ENCODE assay signal across 8 cellular contexts in the genomic region with DNA sequence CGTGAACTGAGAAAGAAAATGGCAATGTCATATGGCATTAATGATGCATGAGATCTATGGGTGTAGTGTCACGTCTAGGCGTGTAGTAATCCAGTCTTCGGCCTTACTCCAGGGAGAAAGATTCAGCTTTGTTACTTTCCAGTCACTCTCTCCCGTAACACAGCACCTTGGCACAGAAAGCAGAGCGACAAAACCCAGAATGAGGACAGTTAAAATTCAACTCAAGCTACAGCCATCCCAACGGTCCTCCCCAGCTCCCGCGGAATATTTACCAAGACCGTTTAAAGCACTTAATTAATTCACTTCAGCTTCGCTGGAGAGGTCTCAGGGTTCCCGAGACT. TPM values are rescaled to one million over a fixed set of nuclear protein-coding genes. Genes with fewer than 3 reads are reported as not detected.
DNase-seq lines count a peak whose midpoint lies in the region; ATAC-seq and TF ChIP-seq lines count a peak whose summit lies in the region.

No MANE protein-coding gene starts in this region.

- H3K27me3 ChIP-seq in DOHH2 (ENCODE audit: control insufficient read depth, low read length) (no peaks in the 10 kb centered on the region), psoas muscle (ENCODE audit: insufficient read depth in 3 of 3, low read length in 2 of 3) (no peaks in the 10 kb centered on the region)

- DNase-seq in fibroblast of villous mesenchyme (ENCODE audit: low read depth) (no peak), psoas muscle (no peak), SIG-M5 (lab: John Stamatoyannopoulos, UW) (no peak), germinal center (ENCODE audit: low spot score) (no peak)

- TF ChIP-seq CTCF in DOHH2 (IDR thresholded peaks at IDR 0.05; ENCODE audit: low read depth, low read length, poor library complexity, severe bottlenecking): no peak
- no peak for TF ChIP-seq CTCF in WI38 (IDR thresholded peaks at IDR 0.05; ENCODE audit: low read depth, low read length)
- TF ChIP-seq CTCF in fibroblast of villous mesenchyme (IDR thresholded peaks at IDR 0.05; ENCODE audit: insufficient read depth, low read depth, low read length): no peak
- no peak for TF ChIP-seq CTCF in psoas muscle (IDR thresholded peaks at IDR 0.05)

- H3K4me2 ChIP-seq in DOHH2 (ENCODE audit: low read length): peak overlapping the region; percentile 56

- peaks cover 15% of the 10 kb centered on the region for H4K20me1 ChIP-seq in DOHH2 (ENCODE audit: control insufficient read depth, insufficient read depth, low read depth, low read length)

- intact Hi-C loops in psoas muscle (cut with DNase I): loop anchor here (2.0 to 10.0 kb wide), 8 partner anchors 53 to 428 kb away; a partner anchor contains a TSS

- ATAC-seq in psoas muscle (no peak), GM19395 (IDR thresholded peaks at IDR 0.05; ENCODE audit: unreplicated experiment) (no peak), GM18909 (IDR thresholded peaks at IDR 0.05; ENCODE audit: poor library complexity, unreplicated experiment) (no peak)

- H3K4me1 ChIP-seq in DOHH2 (ENCODE audit: control insufficient read depth, low read length) (peaks cover 58% of the 10 kb centered on the region), psoas muscle (peaks cover 21% of the 10 kb centered on the region)

- peaks cover 32% of the 10 kb centered on the region for H3K79me2 ChIP-seq in DOHH2 (ENCODE audit: control insufficient read depth, low read length)

- H3K9me3 ChIP-seq in DOHH2 (ENCODE audit: control insufficient read depth, insufficient read depth, low read length): no peaks in the 10 kb centered on the region
- no peaks in the 10 kb centered on the region for H3K9me3 ChIP-seq in psoas muscle

- no peaks in the 10 kb centered on the region for H3K9me2 ChIP-seq in DOHH2 (replicated peaks; ENCODE audit: control insufficient read depth, low read length)

- 9 to 16% (median 13%) methylated on average over 12 of the region's 12 CpGs for WGBS in psoas muscle, 3 donors

- H3K27ac ChIP-seq in DOHH2 (ENCODE audit: low read depth, low read length) (no peak overlapping the region), psoas muscle (peak overlapping the region; percentile 92)

- peaks cover 21% of the 10 kb centered on the region for H3K36me3 ChIP-seq in DOHH2 (ENCODE audit: control insufficient read depth, low read length)
- no peaks in the 10 kb centered on the region for H3K36me3 ChIP-seq in psoas muscle (ENCODE audit: insufficient read depth in 1 of 2, low read depth in 1 of 2)

- H3K4me3 ChIP-seq in DOHH2 (ENCODE audit: low read length): peak overlapping the region; percentile 39; the same call in 1 of the 2 replicates
- H3K4me3 ChIP-seq in WI38 (ENCODE audit: low read depth, low read length): peak overlapping the region; percentile 71
- H3K4me3 ChIP-seq in fibroblast of villous mesenchyme (ENCODE audit: low read depth, low read length): peak overlapping the region; percentile 86
- H3K4me3 ChIP-seq in psoas muscle: peak overlapping the region; percentile 95

- H3F3A ChIP-seq in DOHH2 (ENCODE audit: control insufficient read depth, insufficient read depth): peaks cover 39% of the 10 kb centered on the region

RNA-seq across cellular contexts. Expression of a gene that starts 0.8 kb away (rescaled TPM):
- total RNA-seq in fibroblast of villous mesenchyme (729 and 949 TPM in 2 replicates), psoas muscle (10 to 100 TPM; 49.8 to 66.2 (median 56.3) TPM)
- polyA plus RNA-seq in psoas muscle: 10 to 100 TPM; 10.2 to 68.1 (median 53.1) TPM

Comparison
In these comparisons a context has a peak if more than half of its experiments do, and no peak if none do; other contexts are left out.
1. H3K4me3 ChIP-seq: peak in every context shown above with its lines; median percentile 95 in psoas muscle; 86 in fibroblast of villous mesenchyme; 71 in WI38; 39 in DOHH2.
2. RNA of a gene that starts 0.8 kb away (total RNA-seq): 729 to 949 TPM in fibroblast of villous mesenchyme; 49.8 to 66.2 TPM in psoas muscle; every median in the first group is over 10 times any median in the second.